In the genomic region with DNA sequence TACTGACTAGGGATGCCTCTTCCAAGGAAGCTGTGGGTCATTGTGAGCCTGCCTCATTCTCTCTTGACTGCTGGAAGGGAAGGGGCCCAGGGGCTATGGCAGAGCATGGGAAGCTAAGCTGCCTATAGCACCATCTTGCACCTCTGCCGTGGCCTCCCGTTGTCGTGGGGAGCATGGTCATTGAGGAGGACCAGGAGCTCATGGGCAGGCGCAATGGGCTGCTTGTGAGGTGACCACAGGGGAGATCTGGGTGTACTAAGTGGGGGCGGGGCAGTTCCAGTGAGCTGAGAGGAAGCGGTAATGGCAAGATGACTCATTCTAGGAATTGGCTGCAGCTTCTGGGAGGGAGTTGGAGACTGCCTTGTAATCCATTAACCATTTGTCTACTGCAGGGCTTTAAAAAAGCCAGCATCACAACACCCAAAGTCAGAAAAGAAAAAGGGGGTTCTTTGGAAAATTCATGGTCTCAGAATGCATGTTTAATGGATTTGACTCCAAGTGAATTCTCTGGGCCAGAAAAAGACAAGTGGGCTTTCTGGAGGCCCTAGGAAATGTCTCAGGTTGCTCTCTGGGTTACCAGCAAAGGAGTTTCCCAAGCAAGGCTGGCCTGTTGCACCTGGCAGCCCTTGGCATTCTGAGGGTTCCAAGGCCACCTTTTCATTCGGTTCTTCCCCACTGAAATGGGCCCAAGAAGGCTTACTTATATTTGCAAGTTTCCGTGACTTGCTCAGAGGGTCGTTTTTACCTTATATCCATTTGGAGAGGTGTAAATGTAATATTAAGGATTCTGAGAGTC, we compare ENCODE assay signal across 8 cellular contexts. TPM values are rescaled to one million over a fixed set of nuclear protein-coding genes. Genes with fewer than 3 reads are reported as not detected.
A peak's percentile ranks its signal among the peaks of the same experiment; 100 is the strongest.
DNase-seq lines count a peak whose midpoint lies in the region; FAIRE-seq and TF ChIP-seq lines count a peak whose summit lies in the region.

No MANE protein-coding gene starts in this region.

- peaks cover 71% of the 10 kb centered on the region for H3K36me3 Mint-ChIP-seq in activated naive CD4-positive, alpha-beta T cell treated with anti-CD3 and anti-CD28 coated beads for 36 hours (ENCODE audit: low read depth)

- DNase-seq in DMS 273 treated with DMSO at 0.1 percent for 48 hours (lab: John Stamatoyannopoulos, UW) = peak; percentile 26
- peak; percentile 77 for DNase-seq in H54 (ENCODE audit: insufficient read length, low spot score)
- peak; percentile 76 for DNase-seq in activated naive CD4-positive, alpha-beta T cell treated with anti-CD3 and anti-CD28 coated beads for 36 hours
- DNase-seq in foreskin melanocyte = peak; percentile 83
- DNase-seq in ovary = peak; percentile 74 to 85 (median 81)
- peak; percentile 93 for DNase-seq in urothelium cell line (ENCODE audit: low spot score)
- no peak for DNase-seq in NCI-H1930 (lab: John Stamatoyannopoulos, UW)

- no peaks in the 10 kb centered on the region for H3K36me3 ChIP-seq in ovary

- H3K9me3 Mint-ChIP-seq in activated naive CD4-positive, alpha-beta T cell treated with anti-CD3 and anti-CD28 coated beads for 36 hours = no peaks in the 10 kb centered on the region

- H3K27me3 ChIP-seq in ovary = no peaks in the 10 kb centered on the region

- peak overlapping the region; percentile 85 for H3K27ac Mint-ChIP-seq in activated naive CD4-positive, alpha-beta T cell treated with anti-CD3 and anti-CD28 coated beads for 36 hours

- no peak for TF ChIP-seq EP300 in ovary (IDR thresholded peaks at IDR 0.05)

- CTCF ChIA-PET in activated naive CD4-positive, alpha-beta T cell treated with anti-CD3 and anti-CD28 coated beads for 36 hours (lab: Charles Lee) = interaction anchor here (0.6 to 6.0 kb wide), 7 partner anchors 44 to 194 kb away, joined by 3 to 64 read pairs (median 4); no protein-coding TSS in a partner anchor

- no peaks in the 10 kb centered on the region for H3K9me3 ChIP-seq in ovary

- no peak for TF ChIP-seq CTCF in ovary (IDR thresholded peaks at IDR 0.05)

- intact Hi-C loops in activated naive CD4-positive, alpha-beta T cell treated with anti-CD3 and anti-CD28 coated beads for 36 hours (cut with micrococcal nuclease) = loop anchor here (5.0 kb wide), 2 partner anchors 434 to 494 kb away; a partner anchor contains a TSS
- intact Hi-C loops in ovary (cut with DNase I) = no loop called here

- peak overlapping the region; percentile 97 for H3K4me3 Mint-ChIP-seq in activated naive CD4-positive, alpha-beta T cell treated with anti-CD3 and anti-CD28 coated beads for 36 hours

- H3K27ac ChIP-seq in ovary = no peak overlapping the region

- peaks cover 16% of the 10 kb centered on the region for H3K4me1 ChIP-seq in ovary (ENCODE audit: insufficient read depth)

- WGBS in ovary, 3 donors = 18 to 23% (median 19%) methylated on average over 9 of the region's 9 CpGs

- FAIRE-seq in H54 (lab: Jason Lieb, UNC) (no peak), urothelium cell line (lab: Jason Lieb, UNC) (no peak)

- no peaks in the 10 kb centered on the region for H3K27me3 Mint-ChIP-seq in activated naive CD4-positive, alpha-beta T cell treated with anti-CD3 and anti-CD28 coated beads for 36 hours (ENCODE audit: low read depth)

- TF ChIP-seq POLR2A in H54 (IDR thresholded peaks at IDR 0.05; ENCODE audit: low read depth, low read length) (peak; percentile 46), ovary (IDR thresholded peaks at IDR 0.05) (no peak)

- H3K4me1 Mint-ChIP-seq in activated naive CD4-positive, alpha-beta T cell treated with anti-CD3 and anti-CD28 coated beads for 36 hours (ENCODE audit: low read depth) = peaks cover 70% of the 10 kb centered on the region

- no peak overlapping the region for H3K4me3 ChIP-seq in ovary

TF ChIP-seq in PFSK-1, 5 proteins besides CTCF, POLR2A, EP300 and RAD21:
- 0 out of 2 replicates have a peak, but pooled peaks have one; percentile 30 for TF ChIP-seq SIN3A (IDR thresholded peaks at IDR 0.05; ENCODE audit: borderline replicate concordance, insufficient read depth, low read length)
- TF ChIP-seq FOXP2 (optimal IDR thresholded peaks at IDR 0.05; ENCODE audit: borderline replicate concordance, extremely low read depth, extremely low read length, insufficient read depth) = peak; percentile 41
- TF ChIP-seq, protein P1, sequence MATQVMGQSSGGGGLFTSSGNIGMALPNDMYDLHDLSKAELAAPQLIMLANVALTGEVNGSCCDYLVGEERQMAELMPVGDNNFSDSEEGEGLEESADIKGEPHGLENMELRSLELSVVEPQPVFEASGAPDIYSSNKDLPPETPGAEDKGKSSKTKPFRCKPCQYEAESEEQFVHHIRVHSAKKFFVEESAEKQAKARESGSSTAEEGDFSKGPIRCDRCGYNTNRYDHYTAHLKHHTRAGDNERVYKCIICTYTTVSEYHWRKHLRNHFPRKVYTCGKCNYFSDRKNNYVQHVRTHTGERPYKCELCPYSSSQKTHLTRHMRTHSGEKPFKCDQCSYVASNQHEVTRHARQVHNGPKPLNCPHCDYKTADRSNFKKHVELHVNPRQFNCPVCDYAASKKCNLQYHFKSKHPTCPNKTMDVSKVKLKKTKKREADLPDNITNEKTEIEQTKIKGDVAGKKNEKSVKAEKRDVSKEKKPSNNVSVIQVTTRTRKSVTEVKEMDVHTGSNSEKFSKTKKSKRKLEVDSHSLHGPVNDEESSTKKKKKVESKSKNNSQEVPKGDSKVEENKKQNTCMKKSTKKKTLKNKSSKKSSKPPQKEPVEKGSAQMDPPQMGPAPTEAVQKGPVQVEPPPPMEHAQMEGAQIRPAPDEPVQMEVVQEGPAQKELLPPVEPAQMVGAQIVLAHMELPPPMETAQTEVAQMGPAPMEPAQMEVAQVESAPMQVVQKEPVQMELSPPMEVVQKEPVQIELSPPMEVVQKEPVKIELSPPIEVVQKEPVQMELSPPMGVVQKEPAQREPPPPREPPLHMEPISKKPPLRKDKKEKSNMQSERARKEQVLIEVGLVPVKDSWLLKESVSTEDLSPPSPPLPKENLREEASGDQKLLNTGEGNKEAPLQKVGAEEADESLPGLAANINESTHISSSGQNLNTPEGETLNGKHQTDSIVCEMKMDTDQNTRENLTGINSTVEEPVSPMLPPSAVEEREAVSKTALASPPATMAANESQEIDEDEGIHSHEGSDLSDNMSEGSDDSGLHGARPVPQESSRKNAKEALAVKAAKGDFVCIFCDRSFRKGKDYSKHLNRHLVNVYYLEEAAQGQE (IDR thresholded peaks at IDR 0.05; ENCODE audit: insufficient read depth in 1 of 2, low read depth in 2 of 2, low read length in 2 of 2) = 0 out of 4 replicates have a peak, but pooled peaks of 1 of the 2 experiments have one; percentile 6
- no peak for TF ChIP-seq TAF1 (IDR thresholded peaks at IDR 0.05; ENCODE audit: borderline replicate concordance, insufficient read depth, low read length)
- TF ChIP-seq POLR2AphosphoS5 (IDR thresholded peaks at IDR 0.05; ENCODE audit: low read depth, low read length) = peak; percentile 28; the same call in 1 of the 2 replicates

RNA-seq across cellular contexts. Expression of a gene that starts 3.6 kb away (rescaled TPM):
- 22.5 TPM for polyA plus RNA-seq in PFSK-1 (2012; ENCODE audit: insufficient read length, low read depth)
- 10 to 100 TPM; 51.0 to 53.5 TPM for total RNA-seq in activated naive CD4-positive, alpha-beta T cell treated with anti-CD3 and anti-CD28 coated beads for 36 hours
- 10 to 100 TPM in 3 of 7 donors, 1 to 10 TPM in 4; 2.5 to 21.6 (median 6.2) TPM for total RNA-seq in ovary
- 10 to 100 TPM in 1 of 2 donors, 1 to 10 TPM in 1; 5.4 to 11.2 TPM for polyA plus RNA-seq in ovary

Comparison
In these comparisons a context has a peak if more than half of its experiments do, and no peak if none do; other contexts are left out.
1. DNase-seq: peak in DMS 273 treated with DMSO at 0.1 percent for 48 hours (single experiment), H54 (single experiment), activated naive CD4-positive, alpha-beta T cell treated with anti-CD3 and anti-CD28 coated beads for 36 hours (single experiment), foreskin melanocyte (single experiment), ovary (5 of 5) and urothelium cell line (single experiment); none in NCI-H1930 (0 of 2).